In genomic region chr11:16993495-16993894, GRCh38 we compare ENCODE assay signal across 2 cellular contexts.
TF ChIP-seq lines count a peak whose summit lies in the region.

No MANE protein-coding gene starts in this region.

TF ChIP-seq in liver, 16 proteins besides CTCF, POLR2A, EP300 and RAD21:
- no peak for TF ChIP-seq ATF3 (IDR thresholded peaks at IDR 0.05)
- TF ChIP-seq HNF4G (IDR thresholded peaks at IDR 0.05), result peak; percentile 19
- no peak for TF ChIP-seq EGR1 (IDR thresholded peaks at IDR 0.05; ENCODE audit: low read depth in 2 of 2)
- no peak for TF ChIP-seq FOXA2 (IDR thresholded peaks at IDR 0.05)
- TF ChIP-seq JUND (IDR thresholded peaks at IDR 0.05), result no peak
- peak; percentile 41 for TF ChIP-seq SP1 (IDR thresholded peaks at IDR 0.05)
- TF ChIP-seq, protein P1, sequence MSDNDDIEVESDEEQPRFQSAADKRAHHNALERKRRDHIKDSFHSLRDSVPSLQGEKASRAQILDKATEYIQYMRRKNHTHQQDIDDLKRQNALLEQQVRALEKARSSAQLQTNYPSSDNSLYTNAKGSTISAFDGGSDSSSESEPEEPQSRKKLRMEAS (IDR thresholded peaks at IDR 0.05), result peak; percentile 30
- TF ChIP-seq TAF1 (conservative IDR thresholded peaks at IDR 0.05), result no peak
- peak; percentile 39 for TF ChIP-seq YY1 (IDR thresholded peaks at IDR 0.05)
- no peak for TF ChIP-seq NR2F2 (IDR thresholded peaks at IDR 0.05)
- TF ChIP-seq RXRA (IDR thresholded peaks at IDR 0.05), result peak; percentile 55 to 62
- no peak for TF ChIP-seq FOXA1 (IDR thresholded peaks at IDR 0.05)
- TF ChIP-seq, protein P2, sequence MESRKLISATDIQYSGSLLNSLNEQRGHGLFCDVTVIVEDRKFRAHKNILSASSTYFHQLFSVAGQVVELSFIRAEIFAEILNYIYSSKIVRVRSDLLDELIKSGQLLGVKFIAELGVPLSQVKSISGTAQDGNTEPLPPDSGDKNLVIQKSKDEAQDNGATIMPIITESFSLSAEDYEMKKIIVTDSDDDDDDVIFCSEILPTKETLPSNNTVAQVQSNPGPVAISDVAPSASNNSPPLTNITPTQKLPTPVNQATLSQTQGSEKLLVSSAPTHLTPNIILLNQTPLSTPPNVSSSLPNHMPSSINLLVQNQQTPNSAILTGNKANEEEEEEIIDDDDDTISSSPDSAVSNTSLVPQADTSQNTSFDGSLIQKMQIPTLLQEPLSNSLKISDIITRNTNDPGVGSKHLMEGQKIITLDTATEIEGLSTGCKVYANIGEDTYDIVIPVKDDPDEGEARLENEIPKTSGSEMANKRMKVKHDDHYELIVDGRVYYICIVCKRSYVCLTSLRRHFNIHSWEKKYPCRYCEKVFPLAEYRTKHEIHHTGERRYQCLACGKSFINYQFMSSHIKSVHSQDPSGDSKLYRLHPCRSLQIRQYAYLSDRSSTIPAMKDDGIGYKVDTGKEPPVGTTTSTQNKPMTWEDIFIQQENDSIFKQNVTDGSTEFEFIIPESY (IDR thresholded peaks at IDR 0.05), result no peak
- TF ChIP-seq HNF4A (conservative IDR thresholded peaks at IDR 0.05), result peak; percentile 34 to 43
- TF ChIP-seq GABPA (IDR thresholded peaks at IDR 0.05 in 1 of 2, conservative IDR thresholded peaks at IDR 0.05 in 1 of 2), result no peak
- TF ChIP-seq REST (IDR thresholded peaks at IDR 0.05), result no peak

TF ChIP-seq in HepG2, 621 proteins besides CTCF, POLR2A, EP300 and RAD21 (continued from another document):
- TF ChIP-seq, protein P2 (CRISPR knock-in tag; IDR thresholded peaks at IDR 0.05), result no peak
- TF ChIP-seq ZNF317 (CRISPR knock-in tag; IDR thresholded peaks at IDR 0.05), result no peak
- no peak for TF ChIP-seq ZNF354B (CRISPR knock-in tag; IDR thresholded peaks at IDR 0.05)
- TF ChIP-seq, protein P3, sequence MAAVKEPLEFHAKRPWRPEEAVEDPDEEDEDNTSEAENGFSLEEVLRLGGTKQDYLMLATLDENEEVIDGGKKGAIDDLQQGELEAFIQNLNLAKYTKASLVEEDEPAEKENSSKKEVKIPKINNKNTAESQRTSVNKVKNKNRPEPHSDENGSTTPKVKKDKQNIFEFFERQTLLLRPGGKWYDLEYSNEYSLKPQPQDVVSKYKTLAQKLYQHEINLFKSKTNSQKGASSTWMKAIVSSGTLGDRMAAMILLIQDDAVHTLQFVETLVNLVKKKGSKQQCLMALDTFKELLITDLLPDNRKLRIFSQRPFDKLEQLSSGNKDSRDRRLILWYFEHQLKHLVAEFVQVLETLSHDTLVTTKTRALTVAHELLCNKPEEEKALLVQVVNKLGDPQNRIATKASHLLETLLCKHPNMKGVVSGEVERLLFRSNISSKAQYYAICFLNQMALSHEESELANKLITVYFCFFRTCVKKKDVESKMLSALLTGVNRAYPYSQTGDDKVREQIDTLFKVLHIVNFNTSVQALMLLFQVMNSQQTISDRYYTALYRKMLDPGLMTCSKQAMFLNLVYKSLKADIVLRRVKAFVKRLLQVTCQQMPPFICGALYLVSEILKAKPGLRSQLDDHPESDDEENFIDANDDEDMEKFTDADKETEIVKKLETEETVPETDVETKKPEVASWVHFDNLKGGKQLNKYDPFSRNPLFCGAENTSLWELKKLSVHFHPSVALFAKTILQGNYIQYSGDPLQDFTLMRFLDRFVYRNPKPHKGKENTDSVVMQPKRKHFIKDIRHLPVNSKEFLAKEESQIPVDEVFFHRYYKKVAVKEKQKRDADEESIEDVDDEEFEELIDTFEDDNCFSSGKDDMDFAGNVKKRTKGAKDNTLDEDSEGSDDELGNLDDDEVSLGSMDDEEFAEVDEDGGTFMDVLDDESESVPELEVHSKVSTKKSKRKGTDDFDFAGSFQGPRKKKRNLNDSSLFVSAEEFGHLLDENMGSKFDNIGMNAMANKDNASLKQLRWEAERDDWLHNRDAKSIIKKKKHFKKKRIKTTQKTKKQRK (IDR thresholded peaks at IDR 0.05; ENCODE audit: low read length), result no peak
- TF ChIP-seq, protein P4, sequence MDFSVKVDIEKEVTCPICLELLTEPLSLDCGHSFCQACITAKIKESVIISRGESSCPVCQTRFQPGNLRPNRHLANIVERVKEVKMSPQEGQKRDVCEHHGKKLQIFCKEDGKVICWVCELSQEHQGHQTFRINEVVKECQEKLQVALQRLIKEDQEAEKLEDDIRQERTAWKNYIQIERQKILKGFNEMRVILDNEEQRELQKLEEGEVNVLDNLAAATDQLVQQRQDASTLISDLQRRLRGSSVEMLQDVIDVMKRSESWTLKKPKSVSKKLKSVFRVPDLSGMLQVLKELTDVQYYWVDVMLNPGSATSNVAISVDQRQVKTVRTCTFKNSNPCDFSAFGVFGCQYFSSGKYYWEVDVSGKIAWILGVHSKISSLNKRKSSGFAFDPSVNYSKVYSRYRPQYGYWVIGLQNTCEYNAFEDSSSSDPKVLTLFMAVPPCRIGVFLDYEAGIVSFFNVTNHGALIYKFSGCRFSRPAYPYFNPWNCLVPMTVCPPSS (IDR thresholded peaks at IDR 0.05), result no peak
- no peak for TF ChIP-seq ZHX2 (IDR thresholded peaks at IDR 0.05; ENCODE audit: low read depth)
- TF ChIP-seq ZHX2 (CRISPR knock-in tag; IDR thresholded peaks at IDR 0.05; ENCODE audit: borderline replicate concordance), result no peak
- no peak for TF ChIP-seq ZNF263 (CRISPR knock-in tag; IDR thresholded peaks at IDR 0.05)
- no peak for TF ChIP-seq ZNF800 (CRISPR knock-in tag; IDR thresholded peaks at IDR 0.05)
- TF ChIP-seq, protein P5, sequence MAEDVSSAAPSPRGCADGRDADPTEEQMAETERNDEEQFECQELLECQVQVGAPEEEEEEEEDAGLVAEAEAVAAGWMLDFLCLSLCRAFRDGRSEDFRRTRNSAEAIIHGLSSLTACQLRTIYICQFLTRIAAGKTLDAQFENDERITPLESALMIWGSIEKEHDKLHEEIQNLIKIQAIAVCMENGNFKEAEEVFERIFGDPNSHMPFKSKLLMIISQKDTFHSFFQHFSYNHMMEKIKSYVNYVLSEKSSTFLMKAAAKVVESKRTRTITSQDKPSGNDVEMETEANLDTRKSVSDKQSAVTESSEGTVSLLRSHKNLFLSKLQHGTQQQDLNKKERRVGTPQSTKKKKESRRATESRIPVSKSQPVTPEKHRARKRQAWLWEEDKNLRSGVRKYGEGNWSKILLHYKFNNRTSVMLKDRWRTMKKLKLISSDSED (CRISPR knock-in tag; IDR thresholded peaks at IDR 0.05), result no peak
- TF ChIP-seq ZNF383 (CRISPR knock-in tag; IDR thresholded peaks at IDR 0.05; ENCODE audit: borderline replicate concordance), result no peak
- no peak for TF ChIP-seq ZFP82 (CRISPR knock-in tag; IDR thresholded peaks at IDR 0.05; ENCODE audit: borderline replicate concordance)
